8 cellular contexts compared by ENCODE assay signal in genomic region chr9:128370752-128371621, GRCh38. TPM values are rescaled to one million over a fixed set of nuclear protein-coding genes. Genes with fewer than 3 reads are reported as not detected.
A peak's percentile ranks its signal among the peaks of the same experiment; 100 is the strongest.
DNase-seq lines count a peak whose midpoint lies in the region; ATAC-seq and TF ChIP-seq lines count a peak whose summit lies in the region.

Gene URM1, plus strand, starts transcription at chr9:128371374. Its CDS starts 7 bp downstream, at chr9:128371381.

- peaks cover 5 to 8% of the 10 kb centered on the region in 2 donors for H3K4me1 ChIP-seq in breast epithelium
- peaks cover 6% of the 10 kb centered on the region for H3K4me1 ChIP-seq in iPS-20b (ENCODE audit: insufficient read depth, low read length)

- intact Hi-C loops in breast epithelium (cut with DNase I; ENCODE audit: low total_unique reads) = no loop called here

- POLR2A ChIA-PET in AG04449 (lab: Yijun Ruan, JAX) = interaction anchor here (0.7 to 2.8 kb wide), 11 partner anchors 9 to 179 kb away, joined by 3 to 23 read pairs (median 4); partner anchors contain the start of genes CERCAM, GOLGA2 and SWI5

- CTCF ChIA-PET in AG04449 (lab: Yijun Ruan, JAX) = interaction anchor here (0.8 to 2.9 kb wide), 10 partner anchors 9 to 75 kb away, joined by 3 to 32 read pairs (median 6); partner anchors contain the start of gene CERCAM

- H3K36me3 ChIP-seq in WERI-Rb-1 (peaks cover 8% of the 10 kb centered on the region; the same call in 1 of the 2 replicates), breast epithelium (no peaks in the 10 kb centered on the region), iPS-20b (ENCODE audit: insufficient read depth, low read depth, low read length) (no peaks in the 10 kb centered on the region)

- H3K27ac ChIP-seq in WERI-Rb-1 (peak within 1 kb of the TSS; percentile 87), breast epithelium (peak within 1 kb of the TSS; percentile 93 to 95), iPS-20b (ENCODE audit: low read length) (no peak within 1 kb of the TSS), skin epidermis (peak within 1 kb of the TSS; percentile 72 to 98 (median 93))

- H3K9ac ChIP-seq in iPS-20b (ENCODE audit: low read depth, low read length) = peak within 1 kb of the TSS; percentile 84; the same call in 1 of the 2 replicates

- H3K27me3 ChIP-seq in WERI-Rb-1 (ENCODE audit: insufficient read depth, low read depth, severe bottlenecking) = no peaks in the 10 kb centered on the region
- no peaks in the 10 kb centered on the region for H3K27me3 ChIP-seq in breast epithelium
- peaks cover 33% of the 10 kb centered on the region for H3K27me3 ChIP-seq in iPS-20b (ENCODE audit: insufficient read depth, low read length)

- H3K9me3 ChIP-seq in WERI-Rb-1 (ENCODE audit: severe bottlenecking) (no peaks in the 10 kb centered on the region), breast epithelium (no peaks in the 10 kb centered on the region), iPS-20b (ENCODE audit: insufficient read depth, low read depth, low read length) (no peaks in the 10 kb centered on the region)

- TF ChIP-seq POLR2A in breast epithelium (IDR thresholded peaks at IDR 0.05) = peak; percentile 83

- ATAC-seq in GM18873 (IDR thresholded peaks at IDR 0.05; ENCODE audit: low FRiP score, unreplicated experiment) = peak; percentile 75
- peak; percentile 77 for ATAC-seq in HG03139 (IDR thresholded peaks at IDR 0.05; ENCODE audit: unreplicated experiment)

- peak within 1 kb of the TSS; percentile 98 for H3K4me3 ChIP-seq in AG04449 (ENCODE audit: low read depth, low read length)
- H3K4me3 ChIP-seq in WERI-Rb-1 (ENCODE audit: low read depth, low read length) = peak within 1 kb of the TSS; percentile 96
- H3K4me3 ChIP-seq in breast epithelium = peak within 1 kb of the TSS; percentile 58 to 94 (median 93)
- peak within 1 kb of the TSS; percentile 94 for H3K4me3 ChIP-seq in iPS-20b (ENCODE audit: low read length)
- peak within 1 kb of the TSS; percentile 53 to 86 (median 76) for H3K4me3 ChIP-seq in skin epidermis

- peak; percentile 19 for TF ChIP-seq CTCF in AG04449 (IDR thresholded peaks at IDR 0.05; ENCODE audit: insufficient read depth, low read length, missing control alignments)
- TF ChIP-seq CTCF in WERI-Rb-1 (IDR thresholded peaks at IDR 0.05; ENCODE audit: low read depth, low read length) = no peak
- TF ChIP-seq CTCF in breast epithelium (IDR thresholded peaks at IDR 0.05) = peak in 1 of 3 donors; percentile 7

- peak; percentile 81 for DNase-seq in AG04449 (ENCODE audit: low read depth, low spot score)
- peak; percentile 94 for DNase-seq in NCI-H2227 (lab: John Stamatoyannopoulos, UW; ENCODE audit: unreplicated experiment)
- peak; percentile 96 for DNase-seq in WERI-Rb-1
- peak; percentile 95 for DNase-seq in breast epithelium (ENCODE audit: low spot score in 2 of 2)

RNA-seq across cellular contexts. Expression of gene URM1, which starts in this region (rescaled TPM):
- 10 to 100 TPM; 21.3 to 24.1 (median 23.8) TPM for total RNA-seq in breast epithelium
